9 cellular contexts compared by ENCODE assay signal in genomic region chr19:44745386-44745831, GRCh38. TPM values are rescaled to one million over a fixed set of nuclear protein-coding genes. Genes with fewer than 3 reads are reported as not detected.
DNase-seq lines count a peak whose midpoint lies in the region; ATAC-seq and TF ChIP-seq lines count a peak whose summit lies in the region.
"Had no signal": no experiment of that assay in that cellular context is flagged by ENCODE, and none has a peak within 500 bp of the region (broad histone marks: within the 10 kb centered on the region; RNA-seq: fewer than 3 reads in every experiment).

No MANE protein-coding gene starts in this region.

- no peak overlapping the region for H2BK15ac ChIP-seq in mesendoderm (replicated peaks; ENCODE audit: low read depth)

- peak overlapping the region; percentile 49 for H2AFZ ChIP-seq in mammary epithelial cell (ENCODE audit: low read depth, low read length)

- no peak for TF ChIP-seq CTCF in mammary epithelial cell (conservative IDR thresholded peaks at IDR 0.05 in 1 of 2, IDR thresholded peaks at IDR 0.05 in 1 of 2; ENCODE audit: extremely low read depth in 1 of 2, insufficient read depth in 1 of 2, low read depth in 1 of 2, low read length in 2 of 2)

- no peak for DNase-seq in activated naive CD8-positive, alpha-beta T cell treated with anti-CD3 and anti-CD28 coated beads, Interleukin-2, amount 10 ng/mL, durations not matched to agents 7 days and 5 days
- DNase-seq in activated naive CD8-positive, alpha-beta T cell treated with anti-CD3 and anti-CD28 coated beads for 36 hours, result no peak
- DNase-seq in mammary epithelial cell, result peak; percentile 43
- DNase-seq in mesendoderm, result peak; percentile 65

- CTCF ChIA-PET in mammary epithelial cell (lab: Charles Lee; ENCODE audit: low non-redundant PET), result interaction anchor here (0.6 kb wide), 1 partner anchor 26 kb away, joined by 6 read pairs; no protein-coding TSS in a partner anchor

- H4K20me1 ChIP-seq in mammary epithelial cell (ENCODE audit: insufficient read depth, low read length), result no peaks in the 10 kb centered on the region

- intact Hi-C loops in mammary epithelial cell (cut with micrococcal nuclease), result no loop called here

- H3K27ac ChIP-seq in mammary epithelial cell (ENCODE audit: insufficient read depth, low read depth, low read length) (no peak overlapping the region), mesendoderm (ENCODE audit: low read depth, low read length) (no peak overlapping the region)

- no peaks in the 10 kb centered on the region for H3K27me3 ChIP-seq in mammary epithelial cell (ENCODE audit: insufficient read depth, low read length)
- peaks cover 3% of the 10 kb centered on the region for H3K27me3 ChIP-seq in mesendoderm (ENCODE audit: insufficient read depth, low read length, poor library complexity)

- BruUV-seq in mammary epithelial cell (replicated peaks; lab: Mats Ljungman, UMichigan), result no TSS peak

- no peak overlapping the region for H2AK5ac ChIP-seq in mesendoderm (ENCODE audit: low read length)

- no peaks in the 10 kb centered on the region for H3K79me1 ChIP-seq in mesendoderm (ENCODE audit: low read length)

- peaks cover 6% of the 10 kb centered on the region for H3K27me3 Mint-ChIP-seq in activated naive CD8-positive, alpha-beta T cell treated with anti-CD3 and anti-CD28 coated beads, Interleukin-2, amount 10 ng/mL, durations not matched to agents 7 days and 5 days
- no peaks in the 10 kb centered on the region for H3K27me3 Mint-ChIP-seq in activated naive CD8-positive, alpha-beta T cell treated with anti-CD3 and anti-CD28 coated beads for 36 hours

- no peak for ATAC-seq in activated naive CD8-positive, alpha-beta T cell treated with anti-CD3 and anti-CD28 coated beads, Interleukin-2, amount 10 ng/mL, durations not matched to agents 7 days and 5 days (ENCODE audit: low read depth)
- no peak for ATAC-seq in HG02588 (IDR thresholded peaks at IDR 0.05; ENCODE audit: unreplicated experiment)
- no peak for ATAC-seq in GM21619 (IDR thresholded peaks at IDR 0.05; ENCODE audit: unreplicated experiment)
- no peak for ATAC-seq in GM19351 (IDR thresholded peaks at IDR 0.05; ENCODE audit: unreplicated experiment)
- no peak for ATAC-seq in GM19463 (IDR thresholded peaks at IDR 0.05; ENCODE audit: unreplicated experiment)

- dilution Hi-C loops in mammary epithelial cell (cut with HindIII; ENCODE audit: low sequenced_read_pairs), result no loop called here

- H3K4me2 ChIP-seq in mammary epithelial cell (ENCODE audit: insufficient read depth, low read depth, low read length) (no peak overlapping the region), mesendoderm (ENCODE audit: low read length) (no peak overlapping the region)

- no peak overlapping the region for H3K4me3 ChIP-seq in mammary epithelial cell (replicated peaks in 1 of 3; ENCODE audit: insufficient read depth in 1 of 3, low read depth in 2 of 3, low read length in 3 of 3)
- H3K4me3 ChIP-seq in mesendoderm (ENCODE audit: low read length), result no peak overlapping the region

- no peak overlapping the region for H3K4ac ChIP-seq in mesendoderm (ENCODE audit: low read depth, low read length)

- peaks cover 6% of the 10 kb centered on the region for H3K36me3 Mint-ChIP-seq in activated naive CD8-positive, alpha-beta T cell treated with anti-CD3 and anti-CD28 coated beads, Interleukin-2, amount 10 ng/mL, durations not matched to agents 7 days and 5 days
- peaks cover 10% of the 10 kb centered on the region for H3K36me3 Mint-ChIP-seq in activated naive CD8-positive, alpha-beta T cell treated with anti-CD3 and anti-CD28 coated beads for 36 hours

- peak overlapping the region; percentile 25 for H3K56ac ChIP-seq in mesendoderm (ENCODE audit: low read length)

- H4K5ac ChIP-seq in mesendoderm (ENCODE audit: low read length), result no peak overlapping the region

- 100% methylated on average over 1 of the region's 9 CpGs for WGBS in mammary epithelial cell (ENCODE audit: low coverage, missing lambda C conversion rate)
- WGBS in mesendoderm (ENCODE audit: extremely low coverage, insufficient coverage, low lambda C conversion rate), result no CpG with 5 or more reads among the region's 9 CpGs

- H3K18ac ChIP-seq in mesendoderm (ENCODE audit: low read length), result no peak overlapping the region

- no peak overlapping the region for H2BK120ac ChIP-seq in mesendoderm (ENCODE audit: low read depth, low read length)

- no peaks in the 10 kb centered on the region for H3K9me3 ChIP-seq in mammary epithelial cell (replicated peaks; ENCODE audit: insufficient read depth, low read length)

- H3K4me1 Mint-ChIP-seq in activated naive CD8-positive, alpha-beta T cell treated with anti-CD3 and anti-CD28 coated beads, Interleukin-2, amount 10 ng/mL, durations not matched to agents 7 days and 5 days, result peaks cover 22% of the 10 kb centered on the region
- H3K4me1 Mint-ChIP-seq in activated naive CD8-positive, alpha-beta T cell treated with anti-CD3 and anti-CD28 coated beads for 36 hours, result peaks cover 28% of the 10 kb centered on the region

- H3K9me3 Mint-ChIP-seq in activated naive CD8-positive, alpha-beta T cell treated with anti-CD3 and anti-CD28 coated beads, Interleukin-2, amount 10 ng/mL, durations not matched to agents 7 days and 5 days, result no peaks in the 10 kb centered on the region
- no peaks in the 10 kb centered on the region for H3K9me3 Mint-ChIP-seq in activated naive CD8-positive, alpha-beta T cell treated with anti-CD3 and anti-CD28 coated beads for 36 hours

- H3K9ac ChIP-seq in mammary epithelial cell (ENCODE audit: insufficient read depth, low read length), result no peak overlapping the region
- H3K9ac ChIP-seq in mesendoderm (ENCODE audit: low read length), result no peak overlapping the region

- no peak overlapping the region for H4K8ac ChIP-seq in mesendoderm (ENCODE audit: low read depth, low read length)

- H3K36me3 ChIP-seq in mammary epithelial cell (ENCODE audit: insufficient read depth, low read length) (no peaks in the 10 kb centered on the region), mesendoderm (ENCODE audit: control insufficient read depth, insufficient read depth, low read length) (no peaks in the 10 kb centered on the region)

- H3K4me1 ChIP-seq in mammary epithelial cell (ENCODE audit: insufficient read depth, low read length), result peaks cover 53% of the 10 kb centered on the region
- peaks cover 3% of the 10 kb centered on the region for H3K4me1 ChIP-seq in mesendoderm (ENCODE audit: control insufficient read depth, low read depth, low read length)

- H2BK5ac ChIP-seq in mesendoderm (ENCODE audit: low read length), result no peak overlapping the region

- H3K79me2 ChIP-seq in mammary epithelial cell (ENCODE audit: insufficient read depth, low read length) (peaks cover 17% of the 10 kb centered on the region), mesendoderm (ENCODE audit: control insufficient read depth, insufficient read depth, low read length) (no peaks in the 10 kb centered on the region)

- POLR2A ChIA-PET in activated naive CD8-positive, alpha-beta T cell treated with anti-CD3 and anti-CD28 coated beads, Interleukin-2, amount 10 ng/mL, durations not matched to agents 7 days and 5 days (lab: Charles Lee), result interaction anchor here (0.5 to 2.1 kb wide), 3 partner anchors 16 to 25 kb away, joined by 3 to 6 read pairs (median 4); no protein-coding TSS in a partner anchor

- no peak overlapping the region for H3K4me3 Mint-ChIP-seq in activated naive CD8-positive, alpha-beta T cell treated with anti-CD3 and anti-CD28 coated beads, Interleukin-2, amount 10 ng/mL, durations not matched to agents 7 days and 5 days
- no peak overlapping the region for H3K4me3 Mint-ChIP-seq in activated naive CD8-positive, alpha-beta T cell treated with anti-CD3 and anti-CD28 coated beads for 36 hours

- H3K23ac ChIP-seq in mesendoderm (ENCODE audit: low read length), result no peak overlapping the region

- in situ Hi-C loops in mammary epithelial cell (cut with MboI; ENCODE audit: low sequenced_read_pairs in 2 of 2), result no loop called here

- peak overlapping the region; percentile 30 for H3K27ac Mint-ChIP-seq in activated naive CD8-positive, alpha-beta T cell treated with anti-CD3 and anti-CD28 coated beads, Interleukin-2, amount 10 ng/mL, durations not matched to agents 7 days and 5 days
- H3K27ac Mint-ChIP-seq in activated naive CD8-positive, alpha-beta T cell treated with anti-CD3 and anti-CD28 coated beads for 36 hours, result no peak overlapping the region

RNA-seq across cellular contexts. Expression of gene BCL3, which starts 3.1 kb away (rescaled TPM):
- 10 to 100 TPM; 25.0 to 28.8 TPM for total RNA-seq in activated naive CD8-positive, alpha-beta T cell treated with anti-CD3 and anti-CD28 coated beads, Interleukin-2, amount 10 ng/mL, durations not matched to agents 7 days and 5 days
- total RNA-seq in activated naive CD8-positive, alpha-beta T cell treated with anti-CD3 and anti-CD28 coated beads for 36 hours, result 10 to 100 TPM; 19.0 to 23.8 TPM
- total RNA-seq in mammary epithelial cell, result 10 to 100 TPM in 1 of 2 donors, 1 to 10 TPM in 1; 3.7 to 23.4 TPM
- 4.1 TPM for polyA plus RNA-seq in mammary epithelial cell
- 12.2 TPM for polyA minus RNA-seq in mammary epithelial cell
- 1.8 TPM for polyA plus RNA-seq in mesendoderm (2013, experiment 1 of 2)
- polyA plus RNA-seq in mesendoderm (2013, experiment 2 of 2), result 1.7 TPM

RNA-seq across cellular contexts. Expression of gene CBLC, which starts 32.3 kb away (rescaled TPM):
- total RNA-seq in activated naive CD8-positive, alpha-beta T cell treated with anti-CD3 and anti-CD28 coated beads, Interleukin-2, amount 10 ng/mL, durations not matched to agents 7 days and 5 days, result not detected
- total RNA-seq in activated naive CD8-positive, alpha-beta T cell treated with anti-CD3 and anti-CD28 coated beads for 36 hours, result not detected
- total RNA-seq in mammary epithelial cell, result 10 to 100 TPM; 51.2 to 76.7 TPM
- polyA plus RNA-seq in mammary epithelial cell, result 39.4 TPM
- 48.2 TPM for polyA minus RNA-seq in mammary epithelial cell
- 4.6 TPM for polyA plus RNA-seq in mesendoderm (2013, experiment 1 of 2)
- polyA plus RNA-seq in mesendoderm (2013, experiment 2 of 2), result 5.2 TPM
- total RNA-seq: SK-MEL-5 had no signal

RNA-seq across cellular contexts. Expression of gene CEACAM16, which starts 46.5 kb away (rescaled TPM):
- not detected for total RNA-seq in activated naive CD8-positive, alpha-beta T cell treated with anti-CD3 and anti-CD28 coated beads, Interleukin-2, amount 10 ng/mL, durations not matched to agents 7 days and 5 days
- not detected for total RNA-seq in activated naive CD8-positive, alpha-beta T cell treated with anti-CD3 and anti-CD28 coated beads for 36 hours
- total RNA-seq in mammary epithelial cell, result not detected
- polyA plus RNA-seq in mammary epithelial cell, result not detected
- polyA minus RNA-seq in mammary epithelial cell, result not detected
- polyA plus RNA-seq in mesendoderm (2013, experiment 1 of 2), result not detected
- not detected for polyA plus RNA-seq in mesendoderm (2013, experiment 2 of 2)
- total RNA-seq: SK-MEL-5 had no signal

Comparison
In these comparisons a context has a peak if more than half of its experiments do, and no peak if none do; other contexts are left out.
1. DNase-seq: peak in mammary epithelial cell (single experiment) and mesendoderm (single experiment); none in activated naive CD8-positive, alpha-beta T cell treated with anti-CD3 and anti-CD28 coated beads, Interleukin-2, amount 10 ng/mL, durations not matched to agents 7 days and 5 days (single experiment) and activated naive CD8-positive, alpha-beta T cell treated with anti-CD3 and anti-CD28 coated beads for 36 hours (single experiment).
2. RNA of gene CBLC, which starts 32.3 kb away (total RNA-seq): 51.2 to 76.7 TPM in mammary epithelial cell; not detected in activated naive CD8-positive, alpha-beta T cell treated with anti-CD3 and anti-CD28 coated beads for 36 hours and not detected in activated naive CD8-positive, alpha-beta T cell treated with anti-CD3 and anti-CD28 coated beads, Interleukin-2, amount 10 ng/mL, durations not matched to agents 7 days and 5 days; every median in the first group is over 10 times any median in the second.